ENCODE assay signal across 10 cellular contexts in the genomic region with DNA sequence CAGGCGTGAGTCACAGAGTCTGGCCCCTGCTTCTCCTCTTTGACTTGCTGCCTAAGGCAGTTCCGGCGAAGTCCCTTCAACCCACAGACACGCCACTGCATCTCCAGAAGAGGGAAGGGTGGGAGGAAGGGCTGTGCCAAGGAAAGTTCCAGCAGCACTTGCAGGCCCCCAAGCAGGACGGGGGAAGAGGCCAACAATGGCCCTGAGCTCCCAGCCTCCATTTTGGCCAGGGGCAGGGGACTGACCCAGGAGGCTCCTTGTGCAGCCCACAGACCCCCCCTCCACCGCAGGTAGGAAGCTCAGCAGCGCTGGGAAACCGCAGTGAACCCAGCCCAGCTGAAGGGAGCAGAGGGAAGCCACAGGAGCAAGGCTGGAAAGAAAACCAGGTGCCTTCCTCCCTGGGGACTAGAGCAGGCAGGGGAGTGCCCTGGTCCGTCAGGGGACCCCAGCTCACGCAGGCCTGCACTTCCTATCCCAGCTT. TPM values are rescaled to one million over a fixed set of nuclear protein-coding genes. Genes with fewer than 3 reads are reported as not detected.
DNase-seq lines count a peak whose midpoint lies in the region; ATAC-seq and TF ChIP-seq lines count a peak whose summit lies in the region.
"Had no signal": no experiment of that assay in that cellular context is flagged by ENCODE, and none has a peak within 500 bp of the region (broad histone marks: within the 10 kb centered on the region; RNA-seq: fewer than 3 reads in every experiment).

No MANE protein-coding gene starts in this region.

- H3K27ac Mint-ChIP-seq in activated T-helper 1 cell treated with anti-CD3 and anti-CD28 coated beads, Interleukin-12 subunit alpha, Interleukin-12 subunit beta, Interleukin-2, Interleukin-4 antibody, amounts not matched to agents 30 ng/mL and 10 ng/mL and 1 ng/mL, durations not matched to agents 14 hours and 24 hours and 36 hours = peak overlapping the region; percentile 58
- peak overlapping the region in 5 of 6 donors; percentile 95 to 96 (median 96) for H3K27ac Mint-ChIP-seq in immature natural killer cell

- H3K9me3 Mint-ChIP-seq in activated T-helper 1 cell treated with anti-CD3 and anti-CD28 coated beads, Interleukin-12 subunit alpha, Interleukin-12 subunit beta, Interleukin-2, Interleukin-4 antibody, amounts not matched to agents 30 ng/mL and 10 ng/mL and 1 ng/mL, durations not matched to agents 14 hours and 24 hours and 36 hours = no peaks in the 10 kb centered on the region
- no peaks in the 10 kb centered on the region for H3K9me3 Mint-ChIP-seq in immature natural killer cell

- intact Hi-C loops in activated T-helper 1 cell treated with anti-CD3 and anti-CD28 coated beads, Interleukin-12 subunit alpha, Interleukin-12 subunit beta, Interleukin-2, Interleukin-4 antibody, amounts not matched to agents 30 ng/mL and 10 ng/mL and 1 ng/mL, durations not matched to agents 14 hours and 24 hours and 36 hours (cut with micrococcal nuclease) = no loop called here

- no peak for ATAC-seq in thoracic aorta (ENCODE audit: insufficient number of reproducible peaks, low FRiP score, low read depth)

- no peaks in the 10 kb centered on the region for H3K36me3 ChIP-seq in thoracic aorta

- H3K27me3 Mint-ChIP-seq in activated T-helper 1 cell treated with anti-CD3 and anti-CD28 coated beads, Interleukin-12 subunit alpha, Interleukin-12 subunit beta, Interleukin-2, Interleukin-4 antibody, amounts not matched to agents 30 ng/mL and 10 ng/mL and 1 ng/mL, durations not matched to agents 14 hours and 24 hours and 36 hours (ENCODE audit: insufficient read depth) = no peaks in the 10 kb centered on the region
- peaks cover 0 to 8% (median 3%) of the 10 kb centered on the region in 3 donors for H3K27me3 Mint-ChIP-seq in immature natural killer cell (ENCODE audit: low read depth in 3 of 3)

- H3K27me3 ChIP-seq in thoracic aorta (replicated peaks; ENCODE audit: insufficient read depth) = no peaks in the 10 kb centered on the region

- peak overlapping the region; percentile 19 for H3K4me3 Mint-ChIP-seq in activated T-helper 1 cell treated with anti-CD3 and anti-CD28 coated beads, Interleukin-12 subunit alpha, Interleukin-12 subunit beta, Interleukin-2, Interleukin-4 antibody, amounts not matched to agents 30 ng/mL and 10 ng/mL and 1 ng/mL, durations not matched to agents 14 hours and 24 hours and 36 hours
- peak overlapping the region in 4 of 5 donors; percentile 54 to 83 (median 69) for H3K4me3 Mint-ChIP-seq in immature natural killer cell

- peak overlapping the region; percentile 64 to 79 for H3K27ac ChIP-seq in thoracic aorta

- H3K4me1 Mint-ChIP-seq in activated T-helper 1 cell treated with anti-CD3 and anti-CD28 coated beads, Interleukin-12 subunit alpha, Interleukin-12 subunit beta, Interleukin-2, Interleukin-4 antibody, amounts not matched to agents 30 ng/mL and 10 ng/mL and 1 ng/mL, durations not matched to agents 14 hours and 24 hours and 36 hours (ENCODE audit: low read depth) = peaks cover 38% of the 10 kb centered on the region
- peaks cover 35 to 41% of the 10 kb centered on the region in 2 donors for H3K4me1 Mint-ChIP-seq in immature natural killer cell

- H3K4me1 ChIP-seq in thoracic aorta (ENCODE audit: control insufficient read depth in 1 of 2, low read depth in 2 of 2) = peaks cover 30 to 47% of the 10 kb centered on the region in 2 donors

- H3K9me3 ChIP-seq in thoracic aorta = no peaks in the 10 kb centered on the region

- no peak overlapping the region for H3K4me3 ChIP-seq in thoracic aorta

- DNase-seq in activated naive CD4-positive, alpha-beta T cell treated with Interleukin-2 at 50 U/mL for 16 hours = peak; percentile 18
- DNase-seq in activated naive CD4-positive, alpha-beta T cell treated with anti-CD3 and anti-CD28 coated beads, Interleukin-2, amount 50 U/mL, for 16 hours = no peak
- no peak for DNase-seq in activated T-helper 1 cell treated with anti-CD3 and anti-CD28 coated beads, Interleukin-12 subunit alpha, Interleukin-12 subunit beta, Interleukin-2, Interleukin-4 antibody, amounts not matched to agents 30 ng/mL and 10 ng/mL and 1 ng/mL, durations not matched to agents 14 hours and 24 hours and 36 hours (ENCODE audit: low spot score)
- no peak for DNase-seq in immature natural killer cell
- no peak for DNase-seq in thoracic aorta (ENCODE audit: low spot score)
- DNase-seq in NCI-H1436 (lab: John Stamatoyannopoulos, UW) = no peak
- DNase-seq in NCI-H524 treated with DMSO at 0.1 percent for 48 hours (lab: John Stamatoyannopoulos, UW) = no peak
- no peak for DNase-seq in stimulated activated CD4-positive, alpha-beta T cell treated with anti-CD3 and anti-CD28 coated beads, Interleukin-2, amount 100 ng/mL, for 48 hours
- DNase-seq: NCI-H524 had no signal

- H3K36me3 Mint-ChIP-seq in activated T-helper 1 cell treated with anti-CD3 and anti-CD28 coated beads, Interleukin-12 subunit alpha, Interleukin-12 subunit beta, Interleukin-2, Interleukin-4 antibody, amounts not matched to agents 30 ng/mL and 10 ng/mL and 1 ng/mL, durations not matched to agents 14 hours and 24 hours and 36 hours (ENCODE audit: low read depth) = no peaks in the 10 kb centered on the region
- H3K36me3 Mint-ChIP-seq in immature natural killer cell = no peaks in the 10 kb centered on the region
- H3K36me3 Mint-ChIP-seq: CD14-positive monocyte had no signal

- TF ChIP-seq CTCF in thoracic aorta (IDR thresholded peaks at IDR 0.05) = no peak

RNA-seq across cellular contexts. Expression of gene ACOT7, which starts 35.4 kb away (rescaled TPM):
- 124 and 126 TPM in 2 replicates for total RNA-seq in activated T-helper 1 cell treated with anti-CD3 and anti-CD28 coated beads, Interleukin-12 subunit alpha, Interleukin-12 subunit beta, Interleukin-2, Interleukin-4 antibody, amounts not matched to agents 30 ng/mL and 10 ng/mL and 1 ng/mL, durations not matched to agents 14 hours and 24 hours and 36 hours
- polyA plus RNA-seq in immature natural killer cell = 10 to 100 TPM; 26.7 to 31.2 (median 28.9) TPM
- total RNA-seq in thoracic aorta = 10 to 100 TPM; 23.7 to 33.0 TPM
